8 cellular contexts compared by ENCODE assay signal in the genomic region with DNA sequence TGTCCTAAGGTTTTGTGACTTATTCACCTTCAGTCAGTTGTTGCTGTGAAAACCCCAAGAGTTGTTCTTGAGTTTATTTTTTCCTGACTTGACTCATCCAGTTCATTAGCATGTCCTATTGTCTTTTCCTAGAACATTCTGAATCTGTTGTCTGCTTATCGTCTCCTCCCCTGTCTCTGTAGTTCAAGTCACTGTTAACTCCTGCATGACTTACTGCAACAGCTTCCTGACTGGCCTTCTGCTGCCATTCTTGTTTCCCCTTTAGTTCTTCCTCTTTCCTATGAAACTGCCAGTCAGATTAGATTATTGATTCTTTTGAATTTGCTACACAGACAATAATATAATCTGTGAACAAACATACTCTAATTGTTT.
DNase-seq lines count a peak whose midpoint lies in the region; ATAC-seq and TF ChIP-seq lines count a peak whose summit lies in the region.

No MANE protein-coding gene starts in this region.

- intact Hi-C loops in vagina (cut with DNase I), result no loop called here

- no peak for TF ChIP-seq CTCF in GM23338 (conservative IDR thresholded peaks at IDR 0.05; ENCODE audit: low read depth in 2 of 2)
- no peak for TF ChIP-seq CTCF in cardiac muscle cell (IDR thresholded peaks at IDR 0.05; ENCODE audit: low read depth, low read length)
- TF ChIP-seq CTCF in vagina (IDR thresholded peaks at IDR 0.05), result no peak

- H3K9ac ChIP-seq in BLaER1 treated with 17β-estradiol and CSF1 and Interleukin-3, amounts not matched to agents 10 nM and 100 nM, result peak overlapping the region in 4 of 11 experiments; percentile 22 to 41 (median 35); a peak in 5 of 22 replicates

- peak; percentile 93 for ATAC-seq in GM23338

- H3K36me3 Mint-ChIP-seq in GM23338 (ENCODE audit: low read depth), result peaks cover 11% of the 10 kb centered on the region

- H3K4me2 ChIP-seq in BLaER1 treated with 17β-estradiol and CSF1 and Interleukin-3, amounts not matched to agents 10 nM and 100 nM, result peak overlapping the region in 10 of 11 experiments; percentile 4 to 88 (median 70); a peak in 19 of 22 replicates
- H3K4me2 ChIP-seq in GM23338, result peak overlapping the region; percentile 17; the same call in 1 of the 2 replicates

- H3K27ac ChIP-seq in BLaER1 treated with 17β-estradiol and CSF1 and Interleukin-3, amounts not matched to agents 10 nM and 100 nM, result peak overlapping the region in 8 of 11 experiments; percentile 23 to 77 (median 65); a peak in 15 of 22 replicates
- H3K27ac ChIP-seq in GM23338 (ENCODE audit: low read depth) (peak overlapping the region; percentile 48; the same call in 1 of the 2 replicates), cardiac muscle cell (peak overlapping the region; percentile 2), substantia nigra (ENCODE audit: low read depth, low read length, poor library complexity, severe bottlenecking) (peak overlapping the region; percentile 67), vagina (no peak overlapping the region)

- no peak for TF ChIP-seq POLR2A in vagina (IDR thresholded peaks at IDR 0.05)

- H4K20me1 ChIP-seq in BLaER1 treated with 17β-estradiol and CSF1 and Interleukin-3, amounts not matched to agents 10 nM and 100 nM, result peaks cover 0 to 9% (median 0%) of the 10 kb centered on the region in 11 experiments; a peak in 1 of 22 replicates
- no peaks in the 10 kb centered on the region for H4K20me1 ChIP-seq in GM23338 (replicated peaks; ENCODE audit: insufficient read depth)

- no peak overlapping the region for H2AFZ ChIP-seq in GM23338

- peaks cover 22% of the 10 kb centered on the region for H3K4me1 Mint-ChIP-seq in GM23338

- H3K27me3 ChIP-seq in BLaER1 treated with 17β-estradiol and CSF1 and Interleukin-3, amounts not matched to agents 10 nM and 100 nM, result no peaks in the 10 kb centered on the region
- H3K27me3 ChIP-seq in GM23338 (ENCODE audit: insufficient read depth) (no peaks in the 10 kb centered on the region), cardiac muscle cell (no peaks in the 10 kb centered on the region), vagina (no peaks in the 10 kb centered on the region)

- peak overlapping the region; percentile 78 for H3K27ac Mint-ChIP-seq in GM23338

- H3K27me3 Mint-ChIP-seq in GM23338 (ENCODE audit: insufficient read depth, low read depth, poor library complexity), result no peaks in the 10 kb centered on the region

- no peaks in the 10 kb centered on the region; the same call in 2 of the 3 replicates for H3K9me3 Mint-ChIP-seq in GM23338

- peaks cover 2 to 28% (median 15%) of the 10 kb centered on the region in 11 experiments; a peak in 16 of 22 replicates for H3K36me3 ChIP-seq in BLaER1 treated with 17β-estradiol and CSF1 and Interleukin-3, amounts not matched to agents 10 nM and 100 nM
- no peaks in the 10 kb centered on the region for H3K36me3 ChIP-seq in GM23338 (ENCODE audit: insufficient read depth)
- no peaks in the 10 kb centered on the region for H3K36me3 ChIP-seq in cardiac muscle cell
- no peaks in the 10 kb centered on the region for H3K36me3 ChIP-seq in vagina

- DNase-seq in GM23338 (ENCODE audit: low spot score), result peak; percentile 49
- peak; percentile 83 for DNase-seq in SIG-M5 treated with dmso at 0.1 percent for 504 hours (lab: John Stamatoyannopoulos, UW; ENCODE audit: unreplicated experiment)
- peak in 1 of 2 donors; percentile 66 for DNase-seq in cardiac muscle cell (ENCODE audit: low read depth in 1 of 2, low spot score in 1 of 2)
- DNase-seq in substantia nigra (lab: John Stamatoyannopoulos, UW), result no peak
- DNase-seq in D341Med (ENCODE audit: low spot score), result no peak
- no peak for DNase-seq in vagina (ENCODE audit: extremely low spot score in 2 of 2)
- no peak for DNase-seq in stimulated activated CD4-positive, alpha-beta T cell treated with anti-CD3 and anti-CD28 coated beads, Interleukin-4, amount 100 ng/mL, for 4 hours

- peaks cover 9 to 47% (median 21%) of the 10 kb centered on the region in 10 experiments; a peak in 19 of 20 replicates for H3K4me1 ChIP-seq in BLaER1 treated with 17β-estradiol and CSF1 and Interleukin-3, amounts not matched to agents 10 nM and 100 nM
- H3K4me1 ChIP-seq in GM23338 (ENCODE audit: insufficient read depth) (peaks cover 15% of the 10 kb centered on the region), cardiac muscle cell (ENCODE audit: low read depth) (peaks cover 6% of the 10 kb centered on the region), vagina (peaks cover 8% of the 10 kb centered on the region)

- H3K4me3 ChIP-seq in BLaER1 treated with 17β-estradiol and CSF1 and Interleukin-3, amounts not matched to agents 10 nM and 100 nM, result no peak overlapping the region; a peak in 1 of 20 replicates
- no peak overlapping the region for H3K4me3 ChIP-seq in GM23338
- H3K4me3 ChIP-seq in cardiac muscle cell, result no peak overlapping the region
- no peak overlapping the region for H3K4me3 ChIP-seq in vagina

- peaks cover 0 to 7% (median 4%) of the 10 kb centered on the region in 11 experiments; a peak in 7 of 22 replicates for H3K9me3 ChIP-seq in BLaER1 treated with 17β-estradiol and CSF1 and Interleukin-3, amounts not matched to agents 10 nM and 100 nM (replicated peaks in 1 of 11)
- no peaks in the 10 kb centered on the region for H3K9me3 ChIP-seq in cardiac muscle cell (ENCODE audit: low read depth)
- no peaks in the 10 kb centered on the region for H3K9me3 ChIP-seq in vagina

- no peaks in the 10 kb centered on the region for H3K9me2 ChIP-seq in GM23338 (ENCODE audit: insufficient read depth)

- H3F3A ChIP-seq in GM23338 (replicated peaks; ENCODE audit: low read depth), result no peaks in the 10 kb centered on the region

- no peak overlapping the region for H3K4me3 Mint-ChIP-seq in GM23338

- no peaks in the 10 kb centered on the region for H3K79me2 ChIP-seq in GM23338 (replicated peaks; ENCODE audit: insufficient read depth)

TF ChIP-seq in GM23338, 12 proteins besides CTCF, POLR2A, EP300 and RAD21 (continues in another document):
- TF ChIP-seq STAT1 (IDR thresholded peaks at IDR 0.05; ENCODE audit: unreplicated experiment) (no peak), NANOG (IDR thresholded peaks at IDR 0.05; ENCODE audit: borderline replicate concordance) (no peak), EZH2 (IDR thresholded peaks at IDR 0.05; ENCODE audit: low read depth, unreplicated experiment) (no peak), ZNF331 (CRISPR knock-in tag; IDR thresholded peaks at IDR 0.05; ENCODE audit: low read depth) (no peak), POLR2AphosphoS5 (IDR thresholded peaks at IDR 0.05; ENCODE audit: low read depth) (no peak), ZNF114 (CRISPR knock-in tag; IDR thresholded peaks at IDR 0.05) (no peak), EZH2phosphoT487 (IDR thresholded peaks at IDR 0.05; ENCODE audit: unreplicated experiment) (no peak), JUNB (IDR thresholded peaks at IDR 0.05; ENCODE audit: unreplicated experiment) (no peak)
- TF ChIP-seq, protein P1, sequence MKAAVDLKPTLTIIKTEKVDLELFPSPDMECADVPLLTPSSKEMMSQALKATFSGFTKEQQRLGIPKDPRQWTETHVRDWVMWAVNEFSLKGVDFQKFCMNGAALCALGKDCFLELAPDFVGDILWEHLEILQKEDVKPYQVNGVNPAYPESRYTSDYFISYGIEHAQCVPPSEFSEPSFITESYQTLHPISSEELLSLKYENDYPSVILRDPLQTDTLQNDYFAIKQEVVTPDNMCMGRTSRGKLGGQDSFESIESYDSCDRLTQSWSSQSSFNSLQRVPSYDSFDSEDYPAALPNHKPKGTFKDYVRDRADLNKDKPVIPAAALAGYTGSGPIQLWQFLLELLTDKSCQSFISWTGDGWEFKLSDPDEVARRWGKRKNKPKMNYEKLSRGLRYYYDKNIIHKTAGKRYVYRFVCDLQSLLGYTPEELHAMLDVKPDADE (IDR thresholded peaks at IDR 0.05), result no peak
- TF ChIP-seq, protein P2, sequence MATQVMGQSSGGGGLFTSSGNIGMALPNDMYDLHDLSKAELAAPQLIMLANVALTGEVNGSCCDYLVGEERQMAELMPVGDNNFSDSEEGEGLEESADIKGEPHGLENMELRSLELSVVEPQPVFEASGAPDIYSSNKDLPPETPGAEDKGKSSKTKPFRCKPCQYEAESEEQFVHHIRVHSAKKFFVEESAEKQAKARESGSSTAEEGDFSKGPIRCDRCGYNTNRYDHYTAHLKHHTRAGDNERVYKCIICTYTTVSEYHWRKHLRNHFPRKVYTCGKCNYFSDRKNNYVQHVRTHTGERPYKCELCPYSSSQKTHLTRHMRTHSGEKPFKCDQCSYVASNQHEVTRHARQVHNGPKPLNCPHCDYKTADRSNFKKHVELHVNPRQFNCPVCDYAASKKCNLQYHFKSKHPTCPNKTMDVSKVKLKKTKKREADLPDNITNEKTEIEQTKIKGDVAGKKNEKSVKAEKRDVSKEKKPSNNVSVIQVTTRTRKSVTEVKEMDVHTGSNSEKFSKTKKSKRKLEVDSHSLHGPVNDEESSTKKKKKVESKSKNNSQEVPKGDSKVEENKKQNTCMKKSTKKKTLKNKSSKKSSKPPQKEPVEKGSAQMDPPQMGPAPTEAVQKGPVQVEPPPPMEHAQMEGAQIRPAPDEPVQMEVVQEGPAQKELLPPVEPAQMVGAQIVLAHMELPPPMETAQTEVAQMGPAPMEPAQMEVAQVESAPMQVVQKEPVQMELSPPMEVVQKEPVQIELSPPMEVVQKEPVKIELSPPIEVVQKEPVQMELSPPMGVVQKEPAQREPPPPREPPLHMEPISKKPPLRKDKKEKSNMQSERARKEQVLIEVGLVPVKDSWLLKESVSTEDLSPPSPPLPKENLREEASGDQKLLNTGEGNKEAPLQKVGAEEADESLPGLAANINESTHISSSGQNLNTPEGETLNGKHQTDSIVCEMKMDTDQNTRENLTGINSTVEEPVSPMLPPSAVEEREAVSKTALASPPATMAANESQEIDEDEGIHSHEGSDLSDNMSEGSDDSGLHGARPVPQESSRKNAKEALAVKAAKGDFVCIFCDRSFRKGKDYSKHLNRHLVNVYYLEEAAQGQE (IDR thresholded peaks at IDR 0.05; ENCODE audit: unreplicated experiment), result no peak

Comparison
In these comparisons a context has a peak if more than half of its experiments do, and no peak if none do; other contexts are left out.
1. DNase-seq: peak in GM23338 (single experiment) and SIG-M5 treated with dmso at 0.1 percent for 504 hours (single experiment); none in substantia nigra (0 of 49), D341Med (single experiment), vagina (0 of 2) and stimulated activated CD4-positive, alpha-beta T cell treated with anti-CD3 and anti-CD28 coated beads, Interleukin-4, amount 100 ng/mL, for 4 hours (0 of 2).